26 cellular contexts compared by ENCODE assay signal in genomic region chr1:33996281-33996680, GRCh38.
A peak's percentile ranks its signal among the peaks of the same experiment; 100 is the strongest.
DNase-seq lines count a peak whose midpoint lies in the region; ATAC-seq, FAIRE-seq and TF ChIP-seq lines count a peak whose summit lies in the region.
"Had no signal": no experiment of that assay in that cellular context is flagged by ENCODE, and none has a peak within 500 bp of the region (broad histone marks: within the 10 kb centered on the region; RNA-seq: fewer than 3 reads in every experiment).

No MANE protein-coding gene starts in this region.

- intact Hi-C loops in Right ventricle myocardium inferior (cut with DNase I) (no loop called here), right cardiac atrium (cut with DNase I) (no loop called here)

- peak; percentile 28 for ATAC-seq in Right ventricle myocardium inferior
- no peak for ATAC-seq in right cardiac atrium

- no peaks in the 10 kb centered on the region for H3K9me3 ChIP-seq in right cardiac atrium (ENCODE audit: control insufficient read depth, low read length)
- H3K9me3 ChIP-seq: BE2C, BLaER1 had no signal

- no peaks in the 10 kb centered on the region for H3K36me3 ChIP-seq in H7 (replicated peaks; ENCODE audit: control insufficient read depth, insufficient read depth, low read length)
- H3K36me3 ChIP-seq: BE2C, BLaER1 had no signal

- TF ChIP-seq CTCF in coronary artery (IDR thresholded peaks at IDR 0.05): no peak

- H3K4me3 ChIP-seq in right cardiac atrium (ENCODE audit: low read length): no peak overlapping the region
- no peak overlapping the region for H3K4me3 ChIP-seq in coronary artery
- no peak overlapping the region for H3K4me3 ChIP-seq in H7 (ENCODE audit: insufficient read depth, low read depth, low read length)
- H3K4me3 ChIP-seq: BLaER1 had no signal

- H3K27ac ChIP-seq in right cardiac atrium (ENCODE audit: low read length): no peak overlapping the region
- H3K27ac ChIP-seq in coronary artery: no peak overlapping the region
- H3K27ac ChIP-seq: BLaER1 had no signal

- DNase-seq in Right ventricle myocardium inferior (ENCODE audit: missing footprints) (no peak), right cardiac atrium (no peak), G401 (ENCODE audit: low spot score) (peak; percentile 86), cerebellar cortex (ENCODE audit: low spot score) (peak; percentile 81), coronary artery (ENCODE audit: low spot score) (peak; percentile 53), H7 (no peak), GM19239 (ENCODE audit: insufficient read length, low spot score) (no peak), NCI-H526 (lab: John Stamatoyannopoulos, UW) (no peak)
- DNase-seq: 8988T; ACHN; BE2C; CD4-positive, alpha-beta memory T cell; CD4-positive, CD25-positive, alpha-beta regulatory T cell; CD8-positive, alpha-beta memory T cell; COR-L47; DMS 273 treated with DMSO at 0.1 percent for 48 hours; DMS153; DMS53; DMS79; DND-41; EL; GF-D8 had no signal

- H3K4me1 ChIP-seq in right cardiac atrium (ENCODE audit: control insufficient read depth, insufficient read depth, low read length): no peaks in the 10 kb centered on the region
- H3K4me1 ChIP-seq: BE2C, BLaER1 had no signal

- in situ Hi-C loops in G401 (cut with HindIII; ENCODE audit: low sequenced_read_pairs): no loop called here

- WGBS in right cardiac atrium: 79% methylated on average over 5 of the region's 5 CpGs

- FAIRE-seq in GM19239 (lab: Jason Lieb, UNC): no peak
- FAIRE-seq: A204.1, G401.6, GM12891 had no signal

- H3K27me3 ChIP-seq in right cardiac atrium (ENCODE audit: control insufficient read depth, insufficient read depth): peaks cover 2% of the 10 kb centered on the region
- no peaks in the 10 kb centered on the region for H3K27me3 ChIP-seq in H7 (ENCODE audit: control insufficient read depth, insufficient read depth, low read length)
- H3K27me3 ChIP-seq: BE2C, BLaER1 had no signal

Comparison
In these comparisons a context has a peak if more than half of its experiments do, and no peak if none do; other contexts are left out.
1. DNase-seq: peak in G401 (single experiment), cerebellar cortex (single experiment) and coronary artery (single experiment); none in Right ventricle myocardium inferior (single experiment), right cardiac atrium (0 of 3), H7 (single experiment), GM19239 (single experiment) and NCI-H526 (0 of 2).